11 cellular contexts compared by ENCODE assay signal in genomic region chr2:42060028-42060427, GRCh38. TPM values are rescaled to one million over a fixed set of nuclear protein-coding genes. Genes with fewer than 3 reads are reported as not detected.
DNase-seq lines count a peak whose midpoint lies in the region; ATAC-seq and TF ChIP-seq lines count a peak whose summit lies in the region.
"Had no signal": no experiment of that assay in that cellular context is flagged by ENCODE, and none has a peak within 500 bp of the region (broad histone marks: within the 10 kb centered on the region; RNA-seq: fewer than 3 reads in every experiment).

No MANE protein-coding gene starts in this region.

- DNase-seq in uterus (no peak), GOT3 (lab: John Stamatoyannopoulos, UW) (no peak), germinal center (ENCODE audit: low spot score) (no peak)
- DNase-seq: activated CD4-positive, alpha-beta T cell treated with anti-CD3 and anti-CD28 coated beads, Interleukin-2, amount 10 ng/mL, durations not matched to agents 7 days and 5 days; CD8-positive, alpha-beta memory T cell; T-helper 1 cell had no signal

- intact Hi-C loops in uterus (cut with DNase I; ENCODE audit: low total_unique reads), result no loop called here

- peak overlapping the region; percentile 43 for H3K27ac ChIP-seq in HUES48 (ENCODE audit: low read depth, low read length)
- H3K27ac ChIP-seq in duodenal mucosa (ENCODE audit: low read depth, low read length), result peak overlapping the region; percentile 50
- peak overlapping the region; percentile 41 for H3K27ac ChIP-seq in mesodermal cell (ENCODE audit: low read depth, low read length, severe bottlenecking)
- peak overlapping the region; percentile 77 to 78 for H3K27ac ChIP-seq in uterus

- H3K4me3 ChIP-seq in HUES48 (ENCODE audit: low read depth, low read length) (no peak overlapping the region), duodenal mucosa (ENCODE audit: low read depth in 1 of 2, low read length in 2 of 2) (no peak overlapping the region), mesodermal cell (ENCODE audit: extremely low read depth, insufficient read depth, low read length, poor library complexity, severe bottlenecking) (no peak overlapping the region), uterus (no peak overlapping the region)

- H3K36me3 ChIP-seq in HUES48 (ENCODE audit: control insufficient read depth, insufficient read depth, low read length), result peaks cover 44% of the 10 kb centered on the region
- H3K36me3 ChIP-seq in duodenal mucosa (ENCODE audit: control insufficient read depth in 1 of 2, insufficient read depth in 2 of 2, low read length in 2 of 2), result peaks cover 18 to 23% of the 10 kb centered on the region in 2 donors
- peaks cover 43% of the 10 kb centered on the region for H3K36me3 ChIP-seq in mesodermal cell (ENCODE audit: control insufficient read depth, insufficient read depth, low read length)
- H3K36me3 ChIP-seq in uterus, result no peaks in the 10 kb centered on the region

- H3K4me1 ChIP-seq in HUES48 (ENCODE audit: control insufficient read depth, insufficient read depth, low read length) (no peaks in the 10 kb centered on the region; the same call in 1 of the 2 replicates), duodenal mucosa (ENCODE audit: control insufficient read depth in 1 of 2, insufficient read depth in 2 of 2, low read length in 2 of 2) (peaks cover 83 to 85% of the 10 kb centered on the region in 2 donors), mesodermal cell (ENCODE audit: control insufficient read depth, insufficient read depth, low read length, poor library complexity, severe bottlenecking) (peaks cover 15% of the 10 kb centered on the region), uterus (peaks cover 5 to 36% of the 10 kb centered on the region in 2 donors)

- H3K9me3 ChIP-seq in HUES48 (ENCODE audit: control insufficient read depth, insufficient read depth, low read length) (no peaks in the 10 kb centered on the region), duodenal mucosa (ENCODE audit: control insufficient read depth in 1 of 2, low read length in 2 of 2) (no peaks in the 10 kb centered on the region), mesodermal cell (ENCODE audit: control insufficient read depth, low read length) (no peaks in the 10 kb centered on the region), uterus (no peaks in the 10 kb centered on the region)

- TF ChIP-seq POLR2A in uterus (IDR thresholded peaks at IDR 0.05), result no peak

- H3K9ac ChIP-seq in HUES48 (ENCODE audit: low read depth, low read length) (no peak overlapping the region), duodenal mucosa (ENCODE audit: low read depth in 1 of 2, low read length in 2 of 2) (peak overlapping the region in 1 of 2 donors; percentile 10)

- no peak for ATAC-seq in GM19452 (IDR thresholded peaks at IDR 0.05; ENCODE audit: unreplicated experiment)
- ATAC-seq: stimulated activated effector memory CD8-positive, alpha-beta T cell treated with anti-CD3 and anti-CD28 coated beads, Interleukin-12 subunit alpha, Interleukin-12 subunit beta, amount 100 ng/mL, for 72 hours had no signal

- H3K27me3 ChIP-seq in HUES48 (ENCODE audit: control insufficient read depth, insufficient read depth, low read length) (no peaks in the 10 kb centered on the region), duodenal mucosa (ENCODE audit: control insufficient read depth in 1 of 2, insufficient read depth in 2 of 2, low read length in 2 of 2) (no peaks in the 10 kb centered on the region), uterus (no peaks in the 10 kb centered on the region)

- WGBS in mesodermal cell (ENCODE audit: insufficient coverage in 2 of 2), 2 experiments, result 86 to 87% methylated on average over 8 of the region's 8 CpGs

- no peak for TF ChIP-seq CTCF in uterus (IDR thresholded peaks at IDR 0.05)

RNA-seq across cellular contexts. Expression of gene PKDCC, which starts 12.2 kb away (rescaled TPM):
- polyA plus RNA-seq in mesodermal cell (2013, experiment 1 of 2), result 90.7 TPM
- 89.6 TPM for polyA plus RNA-seq in mesodermal cell (2013, experiment 2 of 2)
- 100 to 1,000 TPM in 2 of 4 donors, 10 to 100 TPM in 2; 34.1 to 244 (median 109) TPM for total RNA-seq in uterus
- total RNA-seq: activated CD4-positive, alpha-beta T cell treated with anti-CD3 and anti-CD28 coated beads, Interleukin-2, amount 10 ng/mL, durations not matched to agents 7 days and 5 days had no signal
